In genomic region chr12:132190012-132190755, GRCh38 we compare ENCODE assay signal across 8 cellular contexts. TPM values are rescaled to one million over a fixed set of nuclear protein-coding genes. Genes with fewer than 3 reads are reported as not detected.
DNase-seq lines count a peak whose midpoint lies in the region; TF ChIP-seq lines count a peak whose summit lies in the region.

No MANE protein-coding gene starts in this region.

- H3K4me3 ChIP-seq in GM23248 = peak overlapping the region; percentile 77
- no peak overlapping the region for H3K4me3 ChIP-seq in PC-9
- H3K4me3 ChIP-seq in fibroblast of lung (replicated peaks in 1 of 4; ENCODE audit: control extremely low read depth in 1 of 4, insufficient read depth in 1 of 4, low read depth in 3 of 4, low read length in 4 of 4) = peak overlapping the region; percentile 51 to 58 (median 54)
- peak overlapping the region; percentile 70 for H3K4me3 ChIP-seq in osteoblast (ENCODE audit: insufficient read depth, low read length)

- intact Hi-C loops in PC-9 (cut with micrococcal nuclease; ENCODE audit: unreplicated experiment) = no loop called here

- H4K20me1 ChIP-seq in GM23248 (ENCODE audit: insufficient read depth) (no peaks in the 10 kb centered on the region), PC-9 (ENCODE audit: insufficient read depth) (no peaks in the 10 kb centered on the region), fibroblast of lung (ENCODE audit: control insufficient read depth, extremely low read depth, insufficient read depth, low read length) (no peaks in the 10 kb centered on the region), osteoblast (ENCODE audit: insufficient read depth, low read length) (no peaks in the 10 kb centered on the region)

- H3K4me1 ChIP-seq in GM23248 (ENCODE audit: insufficient read depth) (no peaks in the 10 kb centered on the region), PC-9 (replicated peaks; ENCODE audit: insufficient read depth) (no peaks in the 10 kb centered on the region), fibroblast of lung (ENCODE audit: control insufficient read depth, extremely low read depth, insufficient read depth, low read length) (no peaks in the 10 kb centered on the region), osteoblast (ENCODE audit: insufficient read depth, low read length) (no peaks in the 10 kb centered on the region)

- H3K27ac ChIP-seq in GM23248 (no peak overlapping the region), PC-9 (no peak overlapping the region), fibroblast of lung (ENCODE audit: insufficient read depth, low read length) (no peak overlapping the region), osteoblast (ENCODE audit: low read depth, low read length) (no peak overlapping the region)

- H3K36me3 ChIP-seq in GM23248 (ENCODE audit: low read depth) (no peaks in the 10 kb centered on the region), PC-9 (ENCODE audit: low read depth) (no peaks in the 10 kb centered on the region), fibroblast of lung (ENCODE audit: control insufficient read depth, insufficient read depth, low read length) (no peaks in the 10 kb centered on the region), osteoblast (ENCODE audit: insufficient read depth, low read length) (no peaks in the 10 kb centered on the region)

- BruUV-seq in PC-9 (replicated peaks; lab: Mats Ljungman, UMichigan) = TSS peak; percentile 59

- peaks cover 8% of the 10 kb centered on the region; the same call in 1 of the 2 replicates for H3K27me3 ChIP-seq in GM23248 (replicated peaks; ENCODE audit: insufficient read depth)
- H3K27me3 ChIP-seq in PC-9 (ENCODE audit: insufficient read depth, low read depth) = peaks cover 100% of the 10 kb centered on the region
- no peaks in the 10 kb centered on the region for H3K27me3 ChIP-seq in fibroblast of lung (ENCODE audit: control insufficient read depth, insufficient read depth, low read length)
- no peaks in the 10 kb centered on the region for H3K27me3 ChIP-seq in osteoblast (ENCODE audit: insufficient read depth, low read length)

- in situ Hi-C loops in GM23248 (cut with MboI) = no loop called here

- no peaks in the 10 kb centered on the region for H3K9me3 ChIP-seq in GM23248 (ENCODE audit: low read depth)
- no peaks in the 10 kb centered on the region for H3K9me3 ChIP-seq in PC-9 (ENCODE audit: insufficient read depth, low read depth)
- H3K9me3 ChIP-seq in fibroblast of lung (ENCODE audit: control insufficient read depth, insufficient read depth, low read depth, low read length) = no peaks in the 10 kb centered on the region
- peaks cover 10% of the 10 kb centered on the region for H3K9me3 ChIP-seq in osteoblast (ENCODE audit: low read depth, low read length)

- H3K9ac ChIP-seq in GM23248 (peak overlapping the region; percentile 79), fibroblast of lung (ENCODE audit: insufficient read depth, low read length) (peak overlapping the region; percentile 61)

- H3K4me2 ChIP-seq in GM23248 (ENCODE audit: unreplicated experiment) = peak overlapping the region; percentile 86
- 0 out of 2 replicates have a peak overlapping the region, but pooled peaks have one; percentile 16 for H3K4me2 ChIP-seq in PC-9
- H3K4me2 ChIP-seq in fibroblast of lung (ENCODE audit: extremely low read depth, insufficient read depth, low read length) = peak overlapping the region; percentile 92
- peak overlapping the region; percentile 85 for H3K4me2 ChIP-seq in osteoblast (ENCODE audit: insufficient read depth, low read length)

- no peaks in the 10 kb centered on the region for H3K9me2 ChIP-seq in GM23248 (ENCODE audit: insufficient read depth)
- H3K9me2 ChIP-seq in PC-9 (ENCODE audit: insufficient read depth) = no peaks in the 10 kb centered on the region

- H3F3A ChIP-seq in GM23248 (ENCODE audit: insufficient read depth) = no peaks in the 10 kb centered on the region
- no peaks in the 10 kb centered on the region for H3F3A ChIP-seq in PC-9 (ENCODE audit: insufficient read depth, low read depth)

- TF ChIP-seq CTCF in PC-9 (conservative IDR thresholded peaks at IDR 0.05) (no peak), fibroblast of lung (conservative IDR thresholded peaks at IDR 0.05 in 1 of 2, IDR thresholded peaks at IDR 0.05 in 1 of 2; ENCODE audit: low read depth in 1 of 2, low read length in 2 of 2) (no peak), osteoblast (IDR thresholded peaks at IDR 0.05; ENCODE audit: extremely low read depth, low read depth, low read length) (no peak)

- POLR2A ChIA-PET in PC-9 (lab: Charles Lee; ENCODE audit: unreplicated experiment) = no interaction called here

- no peaks in the 10 kb centered on the region for H3K79me2 ChIP-seq in GM23248 (ENCODE audit: insufficient read depth)
- no peaks in the 10 kb centered on the region for H3K79me2 ChIP-seq in PC-9 (ENCODE audit: low read depth)
- H3K79me2 ChIP-seq in fibroblast of lung (ENCODE audit: control insufficient read depth, insufficient read depth, low read length) = no peaks in the 10 kb centered on the region
- H3K79me2 ChIP-seq in osteoblast (ENCODE audit: insufficient read depth, low read length) = no peaks in the 10 kb centered on the region

- CTCF ChIA-PET in PC-9 (lab: Charles Lee) = no interaction called here

- WGBS in GM23248 (ENCODE audit: low coverage in 1 of 2, low lambda C conversion rate in 2 of 2, missing lambda C conversion rate in 2 of 2), 2 experiments = 35 to 42% methylated on average over 54 to 59 of the region's 59 CpGs

- peak overlapping the region; percentile 91 for H2AFZ ChIP-seq in GM23248
- H2AFZ ChIP-seq in PC-9 = no peak overlapping the region
- peak overlapping the region; percentile 78 for H2AFZ ChIP-seq in fibroblast of lung (ENCODE audit: low read length)
- peak overlapping the region; percentile 57 for H2AFZ ChIP-seq in osteoblast (ENCODE audit: low read length)

- peak; percentile 48 for DNase-seq in ELF-1 (ENCODE audit: low read depth, low spot score)
- peak; percentile 56 for DNase-seq in GM23248
- no peak for DNase-seq in PC-9
- no peak for DNase-seq in fibroblast of lung (ENCODE audit: low read depth in 2 of 2)
- DNase-seq in osteoblast (ENCODE audit: insufficient read length, low spot score, missing footprints) = peak; percentile 87
- DNase-seq in kidney glomerular epithelial cell (lab: John Stamatoyannopoulos, UW) = no peak
- DNase-seq in GM19240 (ENCODE audit: insufficient read length, low spot score) = no peak
- DNase-seq in NCI-H1694 treated with DMSO at 0.1 percent for 48 hours (lab: John Stamatoyannopoulos, UW) = no peak

RNA-seq across cellular contexts. Expression of gene NOC4L, which starts 45.9 kb away (rescaled TPM):
- total RNA-seq in GM23248 (2014; rRNA removed; shearing (Covaris generic)) = 7.2 and 10.2 TPM in 2 replicates
- 22.7 and 23.1 TPM in 2 replicates for polyA plus RNA-seq in GM23248 (2016; fragmentation: Nextera tagmentation; extraction: Ambion mirVana)
- total RNA-seq in PC-9 (2021) = 24.1 and 27.1 TPM in 2 replicates
- 5.6 and 6.8 TPM in 2 replicates for total RNA-seq in fibroblast of lung
- polyA plus RNA-seq in fibroblast of lung = 3.0 and 5.8 TPM in 2 replicates
- 12.0 and 20.8 TPM in 2 replicates for polyA plus RNA-seq in fibroblast of lung (2012)
- polyA minus RNA-seq in fibroblast of lung (ENCODE audit: low replicate concordance) = 6.0 and 16.2 TPM in 2 replicates
- 7.7 and 11.2 TPM in 2 replicates for total RNA-seq in osteoblast

RNA-seq across cellular contexts. Expression of gene DDX51, which starts 46.1 kb away (rescaled TPM):
- total RNA-seq in GM23248 (2014; rRNA removed; shearing (Covaris generic)) = 7.5 and 8.2 TPM in 2 replicates
- 3.0 and 3.7 TPM in 2 replicates for polyA plus RNA-seq in GM23248 (2016; fragmentation: Nextera tagmentation; extraction: Ambion mirVana)
- total RNA-seq in PC-9 (2021) = 16.2 and 19.7 TPM in 2 replicates
- total RNA-seq in fibroblast of lung = 7.2 and 7.4 TPM in 2 replicates
- polyA plus RNA-seq in fibroblast of lung = 3.7 and 7.0 TPM in 2 replicates
- 7.4 and 11.5 TPM in 2 replicates for polyA plus RNA-seq in fibroblast of lung (2012)
- 4.4 and 12.1 TPM in 2 replicates for polyA minus RNA-seq in fibroblast of lung (ENCODE audit: low replicate concordance)
- total RNA-seq in osteoblast = 6.2 and 7.4 TPM in 2 replicates

Comparison
In these comparisons a context has a peak if more than half of its experiments do, and no peak if none do; other contexts are left out.
1. DNase-seq: peak in ELF-1 (single experiment), GM23248 (single experiment) and osteoblast (single experiment); none in PC-9 (0 of 2), fibroblast of lung (0 of 2), kidney glomerular epithelial cell (single experiment), GM19240 (single experiment) and NCI-H1694 treated with DMSO at 0.1 percent for 48 hours (single experiment).
2. H3K4me2 ChIP-seq: peak in every context shown above with its lines; median percentile 92 in fibroblast of lung; 86 in GM23248; 85 in osteoblast; 16 in PC-9.